15 cellular contexts compared by ENCODE assay signal in the genomic region with DNA sequence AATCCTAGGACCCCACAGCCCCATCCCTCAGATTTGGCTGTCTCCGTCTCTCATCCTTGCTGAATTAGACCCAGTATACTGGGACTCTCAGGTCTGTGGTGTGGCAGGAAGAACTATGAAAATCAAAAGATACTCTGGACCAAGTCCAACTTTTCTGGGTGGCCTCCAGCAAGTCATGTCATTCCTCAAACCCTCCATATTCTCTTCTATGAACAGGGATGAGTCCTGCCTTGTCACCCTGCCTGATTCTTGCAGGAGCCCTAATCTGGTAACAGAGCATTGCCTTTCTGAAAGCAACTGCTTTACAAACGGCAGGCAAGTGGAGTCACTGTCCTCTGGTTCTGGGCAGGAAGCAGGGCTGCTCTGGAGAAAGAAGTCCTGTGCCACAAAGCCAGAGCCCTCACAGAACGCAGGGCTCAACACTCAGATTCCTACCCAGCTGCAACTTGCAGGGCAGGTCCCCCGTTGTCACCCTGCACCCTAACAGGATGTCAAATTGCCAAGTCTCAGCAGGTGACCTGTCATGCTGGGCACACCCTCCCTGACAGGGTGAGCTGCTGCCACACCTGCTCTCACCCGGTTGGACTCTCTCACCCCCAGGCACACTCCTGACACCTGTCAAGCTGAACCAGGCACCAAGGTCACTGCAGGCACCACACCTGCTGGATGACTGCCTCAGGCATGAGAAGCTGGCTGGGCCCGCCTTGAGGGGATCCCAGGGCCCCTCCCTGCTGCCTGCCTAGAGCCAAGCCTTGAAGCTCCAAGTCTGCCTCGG.
DNase-seq lines count a peak whose midpoint lies in the region; ATAC-seq and TF ChIP-seq lines count a peak whose summit lies in the region.
"Had no signal": no experiment of that assay in that cellular context is flagged by ENCODE, and none has a peak within 500 bp of the region (broad histone marks: within the 10 kb centered on the region; RNA-seq: fewer than 3 reads in every experiment).

No MANE protein-coding gene starts in this region.

- H3K9me3 ChIP-seq in SJSA1 (replicated peaks) (no peaks in the 10 kb centered on the region), neuronal stem cell (replicated peaks in 1 of 2; ENCODE audit: control insufficient read depth in 2 of 2, insufficient read depth in 1 of 2, low read depth in 1 of 2, low read length in 2 of 2) (no peaks in the 10 kb centered on the region)

- no peaks in the 10 kb centered on the region for H3K27me3 Mint-ChIP-seq in activated naive CD4-positive, alpha-beta T cell treated with anti-CD3 and anti-CD28 coated beads, Interleukin-2, amount 10 ng/mL, durations not matched to agents 7 days and 5 days
- H3K27me3 Mint-ChIP-seq: stimulated activated naive CD8-positive, alpha-beta T cell treated with anti-CD3 and anti-CD28 coated beads, Interleukin-15, Interleukin-2, amounts not matched to agents 100 ng/mL and 50 ng/mL, for 24 hours had no signal

- no peak overlapping the region for H3K4ac ChIP-seq in neuronal stem cell (ENCODE audit: low read length)

- peak overlapping the region; percentile 36; the same call in 1 of the 2 replicates for H3K27ac ChIP-seq in SJSA1
- H3K27ac ChIP-seq in neuronal stem cell (replicated peaks; ENCODE audit: low read length) = no peak overlapping the region
- H3K27ac ChIP-seq: GM23248 had no signal

- peak overlapping the region; percentile 22 for H3K18ac ChIP-seq in neuronal stem cell (ENCODE audit: low read length)

- H2BK12ac ChIP-seq in neuronal stem cell (ENCODE audit: low read length) = no peak overlapping the region

- H3K4me3 Mint-ChIP-seq in activated naive CD4-positive, alpha-beta T cell treated with anti-CD3 and anti-CD28 coated beads, Interleukin-2, amount 10 ng/mL, durations not matched to agents 7 days and 5 days = no peak overlapping the region
- H3K4me3 Mint-ChIP-seq: natural killer cell; stimulated activated naive CD8-positive, alpha-beta T cell treated with anti-CD3 and anti-CD28 coated beads, Interleukin-15, Interleukin-2, amounts not matched to agents 100 ng/mL and 50 ng/mL, for 24 hours had no signal

- no peak for ATAC-seq in HG02798 (IDR thresholded peaks at IDR 0.05; ENCODE audit: poor library complexity, unreplicated experiment)
- ATAC-seq: natural killer cell had no signal

- peak overlapping the region; percentile 71 for H3K9ac ChIP-seq in neuronal stem cell (ENCODE audit: low read depth, low read length, poor library complexity)
- H3K9ac ChIP-seq: GM23248 had no signal

- H3K79me1 ChIP-seq in neuronal stem cell (ENCODE audit: low read depth, low read length) = no peaks in the 10 kb centered on the region

- no peaks in the 10 kb centered on the region for H3K36me3 ChIP-seq in SJSA1
- H3K36me3 ChIP-seq in neuronal stem cell (replicated peaks in 1 of 2; ENCODE audit: control insufficient read depth in 2 of 2, insufficient read depth in 2 of 2, low read length in 2 of 2) = no peaks in the 10 kb centered on the region

- DNase-seq in NCI-H1436 (lab: John Stamatoyannopoulos, UW) = peak; percentile 16
- DNase-seq in NCI-H1436 treated with DMSO at 0.1 percent for 48 hours (lab: John Stamatoyannopoulos, UW) = no peak
- peak; percentile 85 for DNase-seq in NCI-H1105 treated with DMSO at 0.1 percent for 48 hours (lab: John Stamatoyannopoulos, UW)
- peak; percentile 55 to 57 for DNase-seq in SJSA1 (ENCODE audit: low read depth in 1 of 2, low spot score in 2 of 2)
- DNase-seq in neuronal stem cell (ENCODE audit: low spot score) = no peak
- DNase-seq in HEK293T (ENCODE audit: extremely low spot score) = no peak
- DNase-seq in activated naive CD4-positive, alpha-beta T cell treated with anti-CD3 and anti-CD28 coated beads, Interleukin-2, amount 10 ng/mL, durations not matched to agents 7 days and 5 days = no peak
- DNase-seq: activated CD4-positive, alpha-beta T cell treated with anti-CD3 and anti-CD28 coated beads, Interleukin-2, amount 50 U/mL, for 4 hours; GDM1; GM23248; hypothalamus; Karpas-422; natural killer cell had no signal

- no peak overlapping the region for H3K4me2 ChIP-seq in neuronal stem cell (ENCODE audit: insufficient read depth, low read length, poor library complexity, severe bottlenecking)

- H3K9me3 Mint-ChIP-seq in activated naive CD4-positive, alpha-beta T cell treated with anti-CD3 and anti-CD28 coated beads, Interleukin-2, amount 10 ng/mL, durations not matched to agents 7 days and 5 days = no peaks in the 10 kb centered on the region
- H3K9me3 Mint-ChIP-seq: natural killer cell; stimulated activated naive CD8-positive, alpha-beta T cell treated with anti-CD3 and anti-CD28 coated beads, Interleukin-15, Interleukin-2, amounts not matched to agents 100 ng/mL and 50 ng/mL, for 24 hours had no signal

- no peaks in the 10 kb centered on the region for H3K36me3 Mint-ChIP-seq in activated naive CD4-positive, alpha-beta T cell treated with anti-CD3 and anti-CD28 coated beads, Interleukin-2, amount 10 ng/mL, durations not matched to agents 7 days and 5 days
- H3K36me3 Mint-ChIP-seq: natural killer cell had no signal

- H3K27ac Mint-ChIP-seq in activated naive CD4-positive, alpha-beta T cell treated with anti-CD3 and anti-CD28 coated beads, Interleukin-2, amount 10 ng/mL, durations not matched to agents 7 days and 5 days = no peak overlapping the region
- H3K27ac Mint-ChIP-seq: natural killer cell; stimulated activated naive CD8-positive, alpha-beta T cell treated with anti-CD3 and anti-CD28 coated beads, Interleukin-15, Interleukin-2, amounts not matched to agents 100 ng/mL and 50 ng/mL, for 24 hours had no signal

- H2AFZ ChIP-seq in neuronal stem cell (ENCODE audit: low read length) = no peak overlapping the region
- H2AFZ ChIP-seq: GM23248 had no signal

- H3K4me1 Mint-ChIP-seq in activated naive CD4-positive, alpha-beta T cell treated with anti-CD3 and anti-CD28 coated beads, Interleukin-2, amount 10 ng/mL, durations not matched to agents 7 days and 5 days = no peaks in the 10 kb centered on the region

- no peak overlapping the region for H4K8ac ChIP-seq in neuronal stem cell (ENCODE audit: low read depth, low read length)

- POLR2A ChIA-PET in HEK293T (lab: Yijun Ruan, JAX) = no interaction called here

- H2AK5ac ChIP-seq in neuronal stem cell (ENCODE audit: low read depth, low read length) = no peak overlapping the region

- no peak overlapping the region for H3K14ac ChIP-seq in neuronal stem cell (ENCODE audit: low read length)

- H3K4me3 ChIP-seq in SJSA1 = no peak overlapping the region
- H3K4me3 ChIP-seq in neuronal stem cell (ENCODE audit: low read length in 2 of 2) = no peak overlapping the region
- H3K4me3 ChIP-seq: GM23248 had no signal

- no peaks in the 10 kb centered on the region for H3K27me3 ChIP-seq in SJSA1 (replicated peaks)
- H3K27me3 ChIP-seq in neuronal stem cell (ENCODE audit: control insufficient read depth in 3 of 3, insufficient read depth in 3 of 3, low read depth in 1 of 3, low read length in 3 of 3) = peaks cover 0 to 4% (median 0%) of the 10 kb centered on the region in 3 experiments

- no peak overlapping the region for H2BK5ac ChIP-seq in neuronal stem cell (ENCODE audit: low read length)

- no peak overlapping the region for H4K91ac ChIP-seq in neuronal stem cell (ENCODE audit: low read depth, low read length, poor library complexity)

- no peak overlapping the region for H2BK120ac ChIP-seq in neuronal stem cell (ENCODE audit: low read depth, low read length)

- CTCF ChIA-PET in HEK293T (lab: Yijun Ruan, JAX) = interaction anchor here (1.1 kb wide), 1 partner anchor 95 kb away, joined by 3 read pairs; no protein-coding TSS in a partner anchor
- CTCF ChIA-PET in activated naive CD4-positive, alpha-beta T cell treated with anti-CD3 and anti-CD28 coated beads, Interleukin-2, amount 10 ng/mL, durations not matched to agents 7 days and 5 days (lab: Charles Lee) = no interaction called here

- no peak overlapping the region for H2BK15ac ChIP-seq in neuronal stem cell (ENCODE audit: low read length)

- peak overlapping the region; percentile 22 for H3K23ac ChIP-seq in neuronal stem cell (ENCODE audit: low read depth, low read length, poor library complexity)

- H3K4me1 ChIP-seq in SJSA1 (replicated peaks) (peaks cover 77% of the 10 kb centered on the region), neuronal stem cell (ENCODE audit: control insufficient read depth in 2 of 2, insufficient read depth in 1 of 2, low read depth in 1 of 2, low read length in 2 of 2) (peaks cover 3 to 9% of the 10 kb centered on the region in 2 donors)

- no CpG with 5 or more reads among the region's 7 CpGs for WGBS in neuronal stem cell (ENCODE audit: extremely low coverage in 2 of 2, insufficient read length in 2 of 2, insufficient replicate concordance in 1 of 2), 2 donors

TF ChIP-seq in HEK293T, 16 proteins besides CTCF, POLR2A, EP300 and RAD21:
- TF ChIP-seq ZNF384 (IDR thresholded peaks at IDR 0.05) = no peak
- TF ChIP-seq SUZ12 (IDR thresholded peaks at IDR 0.05) = no peak
- TF ChIP-seq FOXM1 (IDR thresholded peaks at IDR 0.05; ENCODE audit: borderline replicate concordance) = no peak
- TF ChIP-seq ARNT (IDR thresholded peaks at IDR 0.05) = no peak
- TF ChIP-seq FOXA1 (IDR thresholded peaks at IDR 0.05) = no peak
- TF ChIP-seq ELF4 (IDR thresholded peaks at IDR 0.05) = no peak
- TF ChIP-seq TARDBP (IDR thresholded peaks at IDR 0.05) = no peak
- no peak for TF ChIP-seq BHLHE40 (IDR thresholded peaks at IDR 0.05; ENCODE audit: borderline replicate concordance)
- TF ChIP-seq FOXK2 (IDR thresholded peaks at IDR 0.05) = no peak
- TF ChIP-seq NFRKB (IDR thresholded peaks at IDR 0.05) = no peak
- no peak for TF ChIP-seq CTBP1 (IDR thresholded peaks at IDR 0.05; ENCODE audit: borderline replicate concordance)
- TF ChIP-seq PKNOX1 (IDR thresholded peaks at IDR 0.05) = no peak
- no peak for TF ChIP-seq SP1 (IDR thresholded peaks at IDR 0.05)
TF ChIP-seq in HEK293T: peak in this region for 0.

Comparison
In these comparisons a context has a peak if more than half of its experiments do, and no peak if none do; other contexts are left out.
1. DNase-seq: peak in NCI-H1436 (single experiment), NCI-H1105 treated with DMSO at 0.1 percent for 48 hours (single experiment) and SJSA1 (2 of 2); none in NCI-H1436 treated with DMSO at 0.1 percent for 48 hours (single experiment), neuronal stem cell (single experiment), HEK293T (single experiment) and activated naive CD4-positive, alpha-beta T cell treated with anti-CD3 and anti-CD28 coated beads, Interleukin-2, amount 10 ng/mL, durations not matched to agents 7 days and 5 days (single experiment).